In the genomic region with DNA sequence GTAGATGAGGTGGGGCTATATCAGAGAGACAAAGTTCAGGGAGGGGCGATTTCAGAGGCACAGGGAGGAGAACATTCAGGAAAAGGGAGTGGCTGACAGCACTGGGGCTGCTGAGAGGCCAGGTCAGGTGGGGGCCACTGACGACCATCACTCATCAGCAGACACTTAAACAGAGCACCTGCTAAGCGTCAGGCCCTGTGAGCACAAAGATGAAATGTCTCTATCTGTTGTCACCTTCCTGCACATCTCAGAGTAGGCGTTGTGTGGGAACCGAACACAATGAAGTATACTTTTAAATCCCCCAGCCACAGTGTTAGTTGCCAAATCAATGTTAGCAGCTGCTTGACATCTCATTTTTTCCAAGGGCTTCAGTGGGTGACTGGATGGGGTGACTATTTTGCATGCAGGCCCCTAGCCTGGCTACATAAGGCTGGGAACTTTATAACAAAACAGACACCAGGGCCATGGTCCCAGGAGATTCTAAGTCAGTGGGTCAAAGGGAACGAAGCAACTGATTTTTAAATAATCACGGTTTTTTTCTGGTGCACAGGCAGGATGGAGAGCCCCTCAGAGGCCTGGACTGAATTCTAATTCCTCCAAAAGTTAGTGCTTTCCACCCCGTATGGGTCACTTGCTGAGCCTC, we compare ENCODE assay signal across 1 cellular context.
TF ChIP-seq lines count a peak whose summit lies in the region.

No MANE protein-coding gene starts in this region.

TF ChIP-seq in GM23338, 12 proteins besides CTCF, POLR2A, EP300 and RAD21 (continued from another document):
- TF ChIP-seq, protein P1, sequence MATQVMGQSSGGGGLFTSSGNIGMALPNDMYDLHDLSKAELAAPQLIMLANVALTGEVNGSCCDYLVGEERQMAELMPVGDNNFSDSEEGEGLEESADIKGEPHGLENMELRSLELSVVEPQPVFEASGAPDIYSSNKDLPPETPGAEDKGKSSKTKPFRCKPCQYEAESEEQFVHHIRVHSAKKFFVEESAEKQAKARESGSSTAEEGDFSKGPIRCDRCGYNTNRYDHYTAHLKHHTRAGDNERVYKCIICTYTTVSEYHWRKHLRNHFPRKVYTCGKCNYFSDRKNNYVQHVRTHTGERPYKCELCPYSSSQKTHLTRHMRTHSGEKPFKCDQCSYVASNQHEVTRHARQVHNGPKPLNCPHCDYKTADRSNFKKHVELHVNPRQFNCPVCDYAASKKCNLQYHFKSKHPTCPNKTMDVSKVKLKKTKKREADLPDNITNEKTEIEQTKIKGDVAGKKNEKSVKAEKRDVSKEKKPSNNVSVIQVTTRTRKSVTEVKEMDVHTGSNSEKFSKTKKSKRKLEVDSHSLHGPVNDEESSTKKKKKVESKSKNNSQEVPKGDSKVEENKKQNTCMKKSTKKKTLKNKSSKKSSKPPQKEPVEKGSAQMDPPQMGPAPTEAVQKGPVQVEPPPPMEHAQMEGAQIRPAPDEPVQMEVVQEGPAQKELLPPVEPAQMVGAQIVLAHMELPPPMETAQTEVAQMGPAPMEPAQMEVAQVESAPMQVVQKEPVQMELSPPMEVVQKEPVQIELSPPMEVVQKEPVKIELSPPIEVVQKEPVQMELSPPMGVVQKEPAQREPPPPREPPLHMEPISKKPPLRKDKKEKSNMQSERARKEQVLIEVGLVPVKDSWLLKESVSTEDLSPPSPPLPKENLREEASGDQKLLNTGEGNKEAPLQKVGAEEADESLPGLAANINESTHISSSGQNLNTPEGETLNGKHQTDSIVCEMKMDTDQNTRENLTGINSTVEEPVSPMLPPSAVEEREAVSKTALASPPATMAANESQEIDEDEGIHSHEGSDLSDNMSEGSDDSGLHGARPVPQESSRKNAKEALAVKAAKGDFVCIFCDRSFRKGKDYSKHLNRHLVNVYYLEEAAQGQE (IDR thresholded peaks at IDR 0.05; ENCODE audit: unreplicated experiment): no peak
- TF ChIP-seq, protein P2, sequence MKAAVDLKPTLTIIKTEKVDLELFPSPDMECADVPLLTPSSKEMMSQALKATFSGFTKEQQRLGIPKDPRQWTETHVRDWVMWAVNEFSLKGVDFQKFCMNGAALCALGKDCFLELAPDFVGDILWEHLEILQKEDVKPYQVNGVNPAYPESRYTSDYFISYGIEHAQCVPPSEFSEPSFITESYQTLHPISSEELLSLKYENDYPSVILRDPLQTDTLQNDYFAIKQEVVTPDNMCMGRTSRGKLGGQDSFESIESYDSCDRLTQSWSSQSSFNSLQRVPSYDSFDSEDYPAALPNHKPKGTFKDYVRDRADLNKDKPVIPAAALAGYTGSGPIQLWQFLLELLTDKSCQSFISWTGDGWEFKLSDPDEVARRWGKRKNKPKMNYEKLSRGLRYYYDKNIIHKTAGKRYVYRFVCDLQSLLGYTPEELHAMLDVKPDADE (IDR thresholded peaks at IDR 0.05): no peak
- TF ChIP-seq EZH2 (IDR thresholded peaks at IDR 0.05; ENCODE audit: low read depth, unreplicated experiment) (no peak), POLR2AphosphoS5 (IDR thresholded peaks at IDR 0.05; ENCODE audit: low read depth) (no peak), NANOG (IDR thresholded peaks at IDR 0.05; ENCODE audit: borderline replicate concordance) (no peak)
